ENCODE assay signal across 2 cellular contexts in the genomic region with DNA sequence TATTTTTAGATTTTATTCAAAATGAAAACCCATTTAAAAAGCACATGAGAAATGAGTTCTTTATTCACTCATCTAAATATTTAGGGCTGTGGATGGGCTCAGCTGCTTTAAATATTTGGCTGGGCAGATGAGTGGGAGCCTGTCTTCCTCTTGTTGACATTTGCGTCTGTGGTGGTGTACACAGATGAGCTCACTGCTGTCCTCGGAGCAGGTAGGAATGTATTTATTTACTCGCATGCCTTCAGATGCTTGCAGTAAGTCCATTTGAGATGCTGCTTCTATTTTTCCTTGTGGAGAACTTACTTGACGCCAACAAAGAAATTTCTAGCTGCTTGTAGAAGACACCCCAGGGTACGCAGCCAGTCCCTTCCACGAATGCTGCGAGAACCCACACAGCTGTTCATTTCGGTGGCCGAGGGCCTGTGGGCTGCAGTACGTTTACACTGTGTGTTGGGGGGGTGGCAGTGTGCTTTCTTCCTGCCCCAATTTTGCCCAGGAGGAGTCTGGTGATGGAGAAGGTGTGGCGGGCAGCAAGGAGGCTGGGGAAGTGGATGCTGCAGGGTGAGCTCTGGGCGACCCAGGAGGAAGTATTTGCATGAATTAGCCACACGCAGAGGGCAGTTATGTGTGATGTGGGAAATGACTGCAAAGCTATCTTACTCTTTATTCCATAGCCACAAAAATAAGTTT.
TF ChIP-seq lines count a peak whose summit lies in the region.

No MANE protein-coding gene starts in this region.

TF ChIP-seq in H1, 55 proteins besides CTCF, POLR2A, EP300 and RAD21 (continued from another document):
- no peak for TF ChIP-seq HDAC6 (IDR thresholded peaks at IDR 0.05; ENCODE audit: low read depth, low read length)
- TF ChIP-seq CEBPB (IDR thresholded peaks at IDR 0.05; ENCODE audit: low read depth, low read length) = no peak

TF ChIP-seq in SK-N-SH treated with all-trans-retinoic acid at 6 μM for 48 hours, 23 proteins besides CTCF, POLR2A, EP300 and RAD21 (continued from another document):
- TF ChIP-seq, protein P1, sequence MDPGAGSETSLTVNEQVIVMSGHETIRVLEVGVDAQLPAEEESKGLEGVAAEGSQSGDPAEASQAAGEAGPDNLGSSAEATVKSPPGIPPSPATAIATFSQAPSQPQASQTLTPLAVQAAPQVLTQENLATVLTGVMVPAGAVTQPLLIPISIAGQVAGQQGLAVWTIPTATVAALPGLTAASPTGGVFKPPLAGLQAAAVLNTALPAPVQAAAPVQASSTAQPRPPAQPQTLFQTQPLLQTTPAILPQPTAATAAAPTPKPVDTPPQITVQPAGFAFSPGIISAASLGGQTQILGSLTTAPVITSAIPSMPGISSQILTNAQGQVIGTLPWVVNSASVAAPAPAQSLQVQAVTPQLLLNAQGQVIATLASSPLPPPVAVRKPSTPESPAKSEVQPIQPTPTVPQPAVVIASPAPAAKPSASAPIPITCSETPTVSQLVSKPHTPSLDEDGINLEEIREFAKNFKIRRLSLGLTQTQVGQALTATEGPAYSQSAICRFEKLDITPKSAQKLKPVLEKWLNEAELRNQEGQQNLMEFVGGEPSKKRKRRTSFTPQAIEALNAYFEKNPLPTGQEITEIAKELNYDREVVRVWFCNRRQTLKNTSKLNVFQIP (CRISPR knock-in tag; IDR thresholded peaks at IDR 0.05; ENCODE audit: borderline replicate concordance, low read depth) = no peak
- TF ChIP-seq ARNTL (CRISPR knock-in tag; IDR thresholded peaks at IDR 0.05; ENCODE audit: borderline replicate concordance, low read depth) = no peak
- no peak for TF ChIP-seq ZNF565 (CRISPR knock-in tag; conservative IDR thresholded peaks at IDR 0.05; ENCODE audit: low read depth)
- no peak for TF ChIP-seq ZFP30 (CRISPR knock-in tag; IDR thresholded peaks at IDR 0.05)
- TF ChIP-seq CSDC2 (CRISPR knock-in tag; IDR thresholded peaks at IDR 0.05) = no peak
- no peak for TF ChIP-seq GLIS3 (CRISPR knock-in tag; IDR thresholded peaks at IDR 0.05)
- TF ChIP-seq TOX (CRISPR knock-in tag; IDR thresholded peaks at IDR 0.05; ENCODE audit: borderline replicate concordance) = no peak
- no peak for TF ChIP-seq ZC3H10 (CRISPR knock-in tag; IDR thresholded peaks at IDR 0.05)
- no peak for TF ChIP-seq ZNF70 (CRISPR knock-in tag; IDR thresholded peaks at IDR 0.05)
- no peak for TF ChIP-seq PPARA (CRISPR knock-in tag; IDR thresholded peaks at IDR 0.05; ENCODE audit: borderline replicate concordance)
- TF ChIP-seq ISL1 (CRISPR knock-in tag; IDR thresholded peaks at IDR 0.05) = no peak
- no peak for TF ChIP-seq SNAI2 (CRISPR knock-in tag; IDR thresholded peaks at IDR 0.05)
- TF ChIP-seq RARB (CRISPR knock-in tag; IDR thresholded peaks at IDR 0.05) = no peak
TF ChIP-seq in SK-N-SH treated with all-trans-retinoic acid at 6 μM for 48 hours: peak in this region for 0.
